Comparison of ENCODE assay signal across 11 cellular contexts in genomic region chr17:17711708-17712141, GRCh38. TPM values are rescaled to one million over a fixed set of nuclear protein-coding genes. Genes with fewer than 3 reads are reported as not detected.
A peak's percentile ranks its signal among the peaks of the same experiment; 100 is the strongest.
DNase-seq lines count a peak whose midpoint lies in the region; ATAC-seq and TF ChIP-seq lines count a peak whose summit lies in the region.
"Had no signal": no experiment of that assay in that cellular context is flagged by ENCODE, and none has a peak within 500 bp of the region (broad histone marks: within the 10 kb centered on the region; RNA-seq: fewer than 3 reads in every experiment).

No MANE protein-coding gene starts in this region.

- TF ChIP-seq CTCF in Caco-2 (IDR thresholded peaks at IDR 0.05; ENCODE audit: insufficient read depth in 1 of 2, low read depth in 1 of 2, low read length in 1 of 2, severe bottlenecking in 1 of 2, unreplicated experiment in 1 of 2) = no peak
- no peak for TF ChIP-seq CTCF in WTC11 (IDR thresholded peaks at IDR 0.05)
- no peak for TF ChIP-seq CTCF in sigmoid colon (IDR thresholded peaks at IDR 0.05)

- TF ChIP-seq POLR2A in sigmoid colon (IDR thresholded peaks at IDR 0.05) = no peak

- H3K9me3 Mint-ChIP-seq in Caco-2 (ENCODE audit: unreplicated experiment) (no peaks in the 10 kb centered on the region), WTC11 (no peaks in the 10 kb centered on the region)
- no peaks in the 10 kb centered on the region for H3K9me3 Mint-ChIP-seq in activated T-helper 17 cell treated with anti-CD3 and anti-CD28 coated beads, Interleukin-2, amount 50 U/mL, for 72 hours
- H3K9me3 Mint-ChIP-seq: dendritic cell treated with granulocyte-macrophage colony-stimulating factor and Interleukin-4, amounts not matched to agents 40 ng/mL and 50 ng/mL, for 4 days had no signal

- no peak overlapping the region for H3K4me3 Mint-ChIP-seq in Caco-2 (ENCODE audit: unreplicated experiment)
- H3K4me3 Mint-ChIP-seq in WTC11 = no peak overlapping the region
- no peak overlapping the region for H3K4me3 Mint-ChIP-seq in activated T-helper 17 cell treated with anti-CD3 and anti-CD28 coated beads, Interleukin-2, amount 50 U/mL, for 72 hours
- H3K4me3 Mint-ChIP-seq: dendritic cell treated with granulocyte-macrophage colony-stimulating factor and Interleukin-4, amounts not matched to agents 40 ng/mL and 50 ng/mL, for 4 days had no signal

- no peak overlapping the region for H3K4me3 ChIP-seq in Caco-2 (ENCODE audit: low read depth, low read length)
- H3K4me3 ChIP-seq in sigmoid colon = no peak overlapping the region
- H3K4me3 ChIP-seq: spleen had no signal

- BruUV-seq in Caco-2 (replicated peaks; lab: Mats Ljungman, UMichigan) = no TSS peak

- H3K27ac ChIP-seq in sigmoid colon = peak overlapping the region; percentile 84 to 88 (median 86)

- H3K27me3 ChIP-seq in Caco-2 (replicated peaks; ENCODE audit: control insufficient read depth, insufficient read depth, low read length) (no peaks in the 10 kb centered on the region), sigmoid colon (no peaks in the 10 kb centered on the region)
- H3K27me3 ChIP-seq: spleen had no signal

- peak overlapping the region; percentile 84 for H3K27ac Mint-ChIP-seq in Caco-2 (ENCODE audit: unreplicated experiment)
- no peak overlapping the region for H3K27ac Mint-ChIP-seq in WTC11
- H3K27ac Mint-ChIP-seq in activated T-helper 17 cell treated with anti-CD3 and anti-CD28 coated beads, Interleukin-2, amount 50 U/mL, for 72 hours = no peak overlapping the region
- H3K27ac Mint-ChIP-seq: dendritic cell treated with granulocyte-macrophage colony-stimulating factor and Interleukin-4, amounts not matched to agents 40 ng/mL and 50 ng/mL, for 4 days had no signal

- POLR2A ChIA-PET in Caco-2 (lab: Charles Lee) = interaction anchor here (1.0 to 1.6 kb wide), 2 partner anchors 30 to 125 kb away, joined by 4 read pairs; partner anchors contain the start of gene SREBF1
- POLR2A ChIA-PET in WTC11 (lab: Charles Lee) = interaction anchor here (0.6 kb wide), 1 partner anchor 458 kb away, joined by 6 read pairs; no protein-coding TSS in a partner anchor

- WGBS in sigmoid colon, 2 donors = 86 to 88% methylated on average over 11 of the region's 11 CpGs

- H3K27me3 Mint-ChIP-seq in Caco-2 (ENCODE audit: insufficient read depth, unreplicated experiment) = no peaks in the 10 kb centered on the region
- peaks cover 74% of the 10 kb centered on the region for H3K27me3 Mint-ChIP-seq in WTC11 (ENCODE audit: low read depth)
- no peaks in the 10 kb centered on the region for H3K27me3 Mint-ChIP-seq in activated T-helper 17 cell treated with anti-CD3 and anti-CD28 coated beads, Interleukin-2, amount 50 U/mL, for 72 hours
- H3K27me3 Mint-ChIP-seq: dendritic cell treated with granulocyte-macrophage colony-stimulating factor and Interleukin-4, amounts not matched to agents 40 ng/mL and 50 ng/mL, for 4 days had no signal

- TF ChIP-seq EP300 in sigmoid colon (IDR thresholded peaks at IDR 0.05) = no peak

- peaks cover 63% of the 10 kb centered on the region for H3K4me1 ChIP-seq in Caco-2
- peaks cover 0 to 64% (median 58%) of the 10 kb centered on the region in 4 donors for H3K4me1 ChIP-seq in sigmoid colon

- CTCF ChIA-PET in Caco-2 (lab: Charles Lee) (interaction anchor here (0.6 kb wide), 1 partner anchor 321 kb away, joined by 6 read pairs; no protein-coding TSS in a partner anchor), WTC11 (lab: Charles Lee) (interaction anchor here (0.7 to 1.5 kb wide), 6 partner anchors 12 to 207 kb away, joined by 3 to 6 read pairs (median 5); no protein-coding TSS in a partner anchor)

- H3K36me3 ChIP-seq in Caco-2 (ENCODE audit: control insufficient read depth, insufficient read depth, low read length) (peaks cover 6% of the 10 kb centered on the region), sigmoid colon (no peaks in the 10 kb centered on the region)

- H3K9me3 ChIP-seq in Caco-2 (no peaks in the 10 kb centered on the region), sigmoid colon (no peaks in the 10 kb centered on the region)
- H3K9me3 ChIP-seq: spleen had no signal

- H3K36me3 Mint-ChIP-seq in Caco-2 (ENCODE audit: insufficient read depth, unreplicated experiment) = peaks cover 52% of the 10 kb centered on the region
- no peaks in the 10 kb centered on the region for H3K36me3 Mint-ChIP-seq in WTC11
- H3K36me3 Mint-ChIP-seq in activated T-helper 17 cell treated with anti-CD3 and anti-CD28 coated beads, Interleukin-2, amount 50 U/mL, for 72 hours (ENCODE audit: low read depth) = no peaks in the 10 kb centered on the region

- ATAC-seq in WTC11 (peak; percentile 31), GM18520 (IDR thresholded peaks at IDR 0.05; ENCODE audit: unreplicated experiment) (no peak), HG02623 (IDR thresholded peaks at IDR 0.05; ENCODE audit: unreplicated experiment) (no peak)
- no peak for ATAC-seq in activated T-helper 17 cell treated with anti-CD3 and anti-CD28 coated beads, Interleukin-2, amount 50 U/mL, for 72 hours (replicated peaks)

- DNase-seq in Caco-2 (peak; percentile 64 to 78), WTC11 (ENCODE audit: low spot score) (no peak), iPS-NIHi11 (ENCODE audit: low spot score) (peak; percentile 45), sigmoid colon (no peak), GM19238 (ENCODE audit: insufficient read length, low spot score) (no peak)
- DNase-seq: NCI-H1436, spleen had no signal

- intact Hi-C loops in Caco-2 (cut with micrococcal nuclease; ENCODE audit: unreplicated experiment) (loop anchor here (2.0 kb wide), 1 partner anchor 29 kb away; no protein-coding TSS in a partner anchor), sigmoid colon (cut with DNase I) (no loop called here)

- H3K4me1 Mint-ChIP-seq in Caco-2 (ENCODE audit: low read depth, unreplicated experiment) = peaks cover 50% of the 10 kb centered on the region
- peaks cover 35% of the 10 kb centered on the region for H3K4me1 Mint-ChIP-seq in WTC11
- peaks cover 11% of the 10 kb centered on the region for H3K4me1 Mint-ChIP-seq in activated T-helper 17 cell treated with anti-CD3 and anti-CD28 coated beads, Interleukin-2, amount 50 U/mL, for 72 hours

TF ChIP-seq in WTC11, 78 proteins besides CTCF, POLR2A, EP300 and RAD21:
- peak; percentile 41; the same call in 1 of the 2 replicates for TF ChIP-seq ZNF423 (CRISPR knock-in tag; IDR thresholded peaks at IDR 0.05)
- no peak for TF ChIP-seq TEAD1 (CRISPR knock-in tag; IDR thresholded peaks at IDR 0.05)
- TF ChIP-seq CDX4 (CRISPR knock-in tag; IDR thresholded peaks at IDR 0.05; ENCODE audit: borderline replicate concordance) = no peak
- no peak for TF ChIP-seq ZNF416 (CRISPR knock-in tag; IDR thresholded peaks at IDR 0.05)

RNA-seq across cellular contexts. Expression of gene RAI1, which starts 30.5 kb away (rescaled TPM):
- total RNA-seq in Caco-2 (2022) = 44.3 and 46.7 TPM in 2 replicates
- 7.3 to 12.7 TPM (median 8.1 TPM) in 3 replicates for total RNA-seq in WTC11 (2021)
- 10 to 100 TPM in 2 of 4 donors, 1 to 10 TPM in 2; 7.4 to 31.9 (median 12.5) TPM for total RNA-seq in sigmoid colon
- 10 to 100 TPM in 1 of 3 donors, 1 to 10 TPM in 2; 1.8 to 14.2 (median 2.5) TPM for polyA plus RNA-seq in sigmoid colon
- 10 to 100 TPM in 1 of 2 donors, 1 to 10 TPM in 1; 7.0 to 16.0 TPM for total RNA-seq in activated T-helper 17 cell treated with anti-CD3 and anti-CD28 coated beads, Interleukin-2, amount 50 U/mL, for 72 hours

Comparison
In these comparisons a context has a peak if more than half of its experiments do, and no peak if none do; other contexts are left out.
1. DNase-seq: peak in Caco-2 (2 of 2) and iPS-NIHi11 (single experiment); none in WTC11 (single experiment), sigmoid colon (single experiment) and GM19238 (single experiment).